ENCODE assay signal across 13 cellular contexts in genomic region chr5:93246093-93246855, GRCh38.
DNase-seq lines count a peak whose midpoint lies in the region; ATAC-seq, FAIRE-seq and TF ChIP-seq lines count a peak whose summit lies in the region.
"Had no signal": no experiment of that assay in that cellular context is flagged by ENCODE, and none has a peak within 500 bp of the region (broad histone marks: within the 10 kb centered on the region; RNA-seq: fewer than 3 reads in every experiment).

No MANE protein-coding gene starts in this region.

- H2BK5ac ChIP-seq in mesenchymal stem cell (ENCODE audit: low read depth, low read length, poor library complexity, severe bottlenecking) = no peak overlapping the region

- H3K4me1 Mint-ChIP-seq in activated CD8-positive, alpha-beta T cell treated with anti-CD3 and anti-CD28 coated beads for 36 hours (ENCODE audit: low read depth) = no peaks in the 10 kb centered on the region
- H3K4me1 Mint-ChIP-seq in CD8-positive, alpha-beta memory T cell = no peaks in the 10 kb centered on the region

- peak overlapping the region; percentile 58 for H3K9ac ChIP-seq in HepG2 (ENCODE audit: insufficient read depth, low read depth, low read length)
- H3K9ac ChIP-seq in mesenchymal stem cell (ENCODE audit: low read length) = no peak overlapping the region

- no TSS peak for BruUV-seq in HepG2 (replicated peaks; lab: Mats Ljungman, UMichigan)

- H3K36me3 Mint-ChIP-seq in activated CD8-positive, alpha-beta T cell treated with anti-CD3 and anti-CD28 coated beads for 36 hours (ENCODE audit: low read depth) = no peaks in the 10 kb centered on the region
- H3K36me3 Mint-ChIP-seq in CD8-positive, alpha-beta memory T cell = no peaks in the 10 kb centered on the region

- no peaks in the 10 kb centered on the region for H3K27me3 Mint-ChIP-seq in activated CD8-positive, alpha-beta T cell treated with anti-CD3 and anti-CD28 coated beads for 36 hours
- no peaks in the 10 kb centered on the region for H3K27me3 Mint-ChIP-seq in CD8-positive, alpha-beta memory T cell

- H4K8ac ChIP-seq in mesenchymal stem cell (ENCODE audit: low read length) = no peak overlapping the region

- WGBS in HepG2 (ENCODE audit: low lambda C conversion rate) = 9% methylated on average over 6 of the region's 6 CpGs
- WGBS in right lobe of liver (ENCODE audit: insufficient coverage, low coverage, low lambda C conversion rate, missing lambda C conversion rate) = 49% methylated on average over 6 of the region's 6 CpGs
- WGBS in mesenchymal stem cell = 20% methylated on average over 5 of the region's 6 CpGs

- H3K4ac ChIP-seq in mesenchymal stem cell (ENCODE audit: low read depth in 1 of 2, low read length in 2 of 2) = no peak overlapping the region

- H3K9me3 ChIP-seq in HepG2 (ENCODE audit: low read length) (no peaks in the 10 kb centered on the region), right lobe of liver (no peaks in the 10 kb centered on the region), mesenchymal stem cell (ENCODE audit: control insufficient read depth, low read length) (no peaks in the 10 kb centered on the region)
- H3K9me3 ChIP-seq in CD8-positive, alpha-beta memory T cell (ENCODE audit: low read length) = no peaks in the 10 kb centered on the region
- H3K9me3 ChIP-seq: tibial artery had no signal

- intact Hi-C loops in HepG2 (cut with micrococcal nuclease; ENCODE audit: unreplicated experiment) (loop anchor here (1.0 to 10.0 kb wide), 7 partner anchors 54 to 359 kb away; partner anchors contain the start of genes NR2F1 and NR2F1-AS1), right lobe of liver (cut with DNase I) (no loop called here)
- intact Hi-C loops in activated CD8-positive, alpha-beta T cell treated with anti-CD3 and anti-CD28 coated beads for 36 hours (cut with micrococcal nuclease) = no loop called here

- peak overlapping the region; percentile 34 for H2BK120ac ChIP-seq in mesenchymal stem cell (ENCODE audit: low read depth, low read length)

- no peak overlapping the region for H3K4me3 Mint-ChIP-seq in activated CD8-positive, alpha-beta T cell treated with anti-CD3 and anti-CD28 coated beads for 36 hours
- no peak overlapping the region for H3K4me3 Mint-ChIP-seq in CD8-positive, alpha-beta memory T cell

- H3K36me3 ChIP-seq in HepG2 (replicated peaks in 1 of 2; ENCODE audit: control insufficient read depth in 1 of 2, insufficient read depth in 2 of 2, low read length in 2 of 2) (no peaks in the 10 kb centered on the region), right lobe of liver (no peaks in the 10 kb centered on the region), mesenchymal stem cell (ENCODE audit: control insufficient read depth in 1 of 2, insufficient read depth in 2 of 2, low read depth in 1 of 2, low read length in 2 of 2) (no peaks in the 10 kb centered on the region)
- H3K36me3 ChIP-seq in CD8-positive, alpha-beta memory T cell (ENCODE audit: insufficient read depth, low read length) = no peaks in the 10 kb centered on the region
- H3K36me3 ChIP-seq: tibial artery had no signal

- no peak overlapping the region for H3K27ac Mint-ChIP-seq in activated CD8-positive, alpha-beta T cell treated with anti-CD3 and anti-CD28 coated beads for 36 hours
- no peak overlapping the region for H3K27ac Mint-ChIP-seq in CD8-positive, alpha-beta memory T cell

- TF ChIP-seq POLR2A in HepG2 (IDR thresholded peaks at IDR 0.05; ENCODE audit: insufficient read depth in 1 of 2, low read depth in 2 of 2, low read length in 2 of 2) (no peak), right lobe of liver (IDR thresholded peaks at IDR 0.05) (no peak)

- in situ Hi-C loops in HepG2 (cut with HindIII; ENCODE audit: extremely low pct_ligation_motif_present, low pct_unique_long_range_greater_than_20kb) (loop anchor here (10.0 kb wide), 2 partner anchors 301 to 361 kb away; no protein-coding TSS in a partner anchor), GM13977 (cut with MboI; ENCODE audit: low pct_unique_long_range_greater_than_20kb, low sequenced_read_pairs, unreplicated experiment) (no loop called here)

- CTCF ChIA-PET in HepG2 (lab: Yijun Ruan, JAX; ENCODE audit: low intra/inter-chr PET ratio, low total read pairs) = no interaction called here
- CTCF ChIA-PET in activated CD8-positive, alpha-beta T cell treated with anti-CD3 and anti-CD28 coated beads for 36 hours (lab: Charles Lee) = no interaction called here
- CTCF ChIA-PET in CD8-positive, alpha-beta memory T cell (lab: Charles Lee) = no interaction called here

- DNase-seq in HepG2 (ENCODE audit: low spot score) (peak; percentile 100), right lobe of liver (no peak), dedifferentiated amniotic fluid mesenchymal stem cell (ENCODE audit: extremely low spot score) (peak; percentile 37), mesenchymal stem cell (peak; percentile 81), GM13977 (ENCODE audit: low spot score) (no peak)
- no peak for DNase-seq in activated CD8-positive, alpha-beta T cell treated with anti-CD3 and anti-CD28 coated beads for 36 hours
- no peak for DNase-seq in CD8-positive, alpha-beta memory T cell
- DNase-seq: activated CD4-positive, alpha-beta T cell treated with anti-CD3 and anti-CD28 coated beads, Interleukin-2, amount 50 U/mL, for 1 hour; islet precursor cell; RPMI8226; tibial artery had no signal

- no peak overlapping the region for H2BK15ac ChIP-seq in mesenchymal stem cell (ENCODE audit: low read depth, poor library complexity, severe bottlenecking)

- H3K4me1 ChIP-seq in HepG2 (ENCODE audit: insufficient read depth, low read length) (peaks cover 72% of the 10 kb centered on the region), right lobe of liver (no peaks in the 10 kb centered on the region), mesenchymal stem cell (ENCODE audit: control insufficient read depth, insufficient read depth, low read depth, low read length) (peaks cover 2% of the 10 kb centered on the region)
- H3K4me1 ChIP-seq in CD8-positive, alpha-beta memory T cell (ENCODE audit: insufficient read depth, low read length) = no peaks in the 10 kb centered on the region

- no peak overlapping the region for H3K23ac ChIP-seq in mesenchymal stem cell (ENCODE audit: low read length in 2 of 2)

- no peak overlapping the region for H3K14ac ChIP-seq in mesenchymal stem cell (ENCODE audit: low read length in 2 of 2)

- no peak overlapping the region for H2BK12ac ChIP-seq in mesenchymal stem cell (ENCODE audit: low read length in 2 of 2)

- FAIRE-seq in HepG2 (lab: Jason Lieb, UNC) = peak; percentile 85
- FAIRE-seq: GM12892 had no signal

- peak; percentile 18; the same call in 1 of the 2 replicates for TF ChIP-seq RAD21 in HepG2 (CRISPR knock-in tag; IDR thresholded peaks at IDR 0.05)

- no peak overlapping the region for H3K18ac ChIP-seq in mesenchymal stem cell (ENCODE audit: low read depth in 1 of 2, low read length in 2 of 2)

- TF ChIP-seq EP300 in HepG2 (IDR thresholded peaks at IDR 0.05; ENCODE audit: low read depth in 2 of 2, low read length in 2 of 2) = peak; percentile 86 to 99
- peak; percentile 99 for TF ChIP-seq EP300 in HepG2 (CRISPR knock-in tag; IDR thresholded peaks at IDR 0.05; ENCODE audit: borderline replicate concordance)

- peak overlapping the region; percentile 24 for H2AFZ ChIP-seq in HepG2 (ENCODE audit: low read length)
- no peak overlapping the region for H2AFZ ChIP-seq in mesenchymal stem cell (ENCODE audit: low read depth, low read length)

- ATAC-seq in HepG2 = peak; percentile 100
- no peak for ATAC-seq in right lobe of liver
- no peak for ATAC-seq in activated CD8-positive, alpha-beta T cell treated with anti-CD3 and anti-CD28 coated beads for 36 hours
- ATAC-seq in GM18517 (IDR thresholded peaks at IDR 0.05; ENCODE audit: unreplicated experiment) = no peak

- TF ChIP-seq CTCF in HepG2 (CRISPR knock-in tag; IDR thresholded peaks at IDR 0.05) (no peak), right lobe of liver (IDR thresholded peaks at IDR 0.05) (no peak), GM13977 (IDR thresholded peaks at IDR 0.05; ENCODE audit: extremely low read depth, insufficient read depth, missing control alignments) (no peak)
- TF ChIP-seq CTCF in activated CD8-positive, alpha-beta T cell treated with anti-CD3 and anti-CD28 coated beads for 36 hours (IDR thresholded peaks at IDR 0.05) = no peak

- H4K91ac ChIP-seq in mesenchymal stem cell (ENCODE audit: low read length) = no peak overlapping the region

- no peaks in the 10 kb centered on the region for H3K9me3 Mint-ChIP-seq in activated CD8-positive, alpha-beta T cell treated with anti-CD3 and anti-CD28 coated beads for 36 hours
- H3K9me3 Mint-ChIP-seq in CD8-positive, alpha-beta memory T cell = no peaks in the 10 kb centered on the region

- no peak overlapping the region for H2AK5ac ChIP-seq in mesenchymal stem cell (ENCODE audit: low read length, severe bottlenecking)

- no peaks in the 10 kb centered on the region for H3K79me2 ChIP-seq in HepG2 (ENCODE audit: insufficient read depth, low read length)

- H3K4me3 ChIP-seq in HepG2 (replicated peaks in 1 of 3; ENCODE audit: insufficient read depth in 1 of 3, low read depth in 2 of 3, low read length in 3 of 3) (peak overlapping the region in 1 of 3 experiments; percentile 32; a peak in 1 of 6 replicates), right lobe of liver (no peak overlapping the region), mesenchymal stem cell (ENCODE audit: insufficient read depth in 1 of 2, low read depth in 1 of 2, low read length in 2 of 2) (no peak overlapping the region)
- no peak overlapping the region for H3K4me3 ChIP-seq in CD8-positive, alpha-beta memory T cell (ENCODE audit: low read length)
- H3K4me3 ChIP-seq: tibial artery had no signal

- H3K27ac ChIP-seq in HepG2 (ENCODE audit: extremely low read length, insufficient read depth, low read length) (peak overlapping the region; percentile 88), right lobe of liver (no peak overlapping the region), mesenchymal stem cell (ENCODE audit: low read length, poor library complexity, severe bottlenecking) (no peak overlapping the region)
- no peak overlapping the region for H3K27ac ChIP-seq in CD8-positive, alpha-beta memory T cell (ENCODE audit: low read depth, low read length)
- H3K27ac ChIP-seq: tibial artery had no signal

- no peaks in the 10 kb centered on the region for H3K27me3 ChIP-seq in HepG2 (ENCODE audit: control insufficient read depth in 1 of 2, insufficient read depth in 2 of 2, low read length in 2 of 2)
- H3K27me3 ChIP-seq in right lobe of liver = no peaks in the 10 kb centered on the region
- no peaks in the 10 kb centered on the region for H3K27me3 ChIP-seq in mesenchymal stem cell (ENCODE audit: control insufficient read depth in 1 of 2, insufficient read depth in 1 of 2, low read length in 2 of 2)
- no peaks in the 10 kb centered on the region for H3K27me3 ChIP-seq in CD8-positive, alpha-beta memory T cell (ENCODE audit: insufficient read depth, low read length, poor library complexity, severe bottlenecking)
- H3K27me3 ChIP-seq: tibial artery had no signal

- H3K79me1 ChIP-seq in mesenchymal stem cell (replicated peaks; ENCODE audit: low read length, poor library complexity, severe bottlenecking) = no peaks in the 10 kb centered on the region

- H3K4me2 ChIP-seq in HepG2 (ENCODE audit: low read depth, low read length) = peak overlapping the region; percentile 64
- no peak overlapping the region for H3K4me2 ChIP-seq in mesenchymal stem cell (ENCODE audit: low read length, poor library complexity, severe bottlenecking)

- no peaks in the 10 kb centered on the region for H4K20me1 ChIP-seq in HepG2 (ENCODE audit: insufficient read depth, low read length)

- POLR2A ChIA-PET in HepG2 (lab: Yijun Ruan, JAX) = interaction anchor here (0.6 to 0.8 kb wide), 2 partner anchors 301 to 337 kb away, joined by 3 read pairs; partner anchors contain the start of gene NR2F1
- POLR2A ChIA-PET in activated CD8-positive, alpha-beta T cell treated with anti-CD3 and anti-CD28 coated beads for 36 hours (lab: Charles Lee) = no interaction called here
- POLR2A ChIA-PET in CD8-positive, alpha-beta memory T cell (lab: Charles Lee) = no interaction called here

Comparison
In these comparisons a context has a peak if more than half of its experiments do, and no peak if none do; other contexts are left out.
1. DNase-seq: peak in HepG2 (single experiment), dedifferentiated amniotic fluid mesenchymal stem cell (single experiment) and mesenchymal stem cell (single experiment); none in right lobe of liver (0 of 3), activated CD8-positive, alpha-beta T cell treated with anti-CD3 and anti-CD28 coated beads for 36 hours (single experiment), CD8-positive, alpha-beta memory T cell (0 of 5) and GM13977 (single experiment).